Comparison of ENCODE assay signal across 13 cellular contexts in genomic region chr9:34744295-34745221, GRCh38. TPM values are rescaled to one million over a fixed set of nuclear protein-coding genes. Genes with fewer than 3 reads are reported as not detected.
A peak's percentile ranks its signal among the peaks of the same experiment; 100 is the strongest.
DNase-seq lines count a peak whose midpoint lies in the region; ATAC-seq and TF ChIP-seq lines count a peak whose summit lies in the region.
"Had no signal": no experiment of that assay in that cellular context is flagged by ENCODE, and none has a peak within 500 bp of the region (broad histone marks: within the 10 kb centered on the region; RNA-seq: fewer than 3 reads in every experiment).

No MANE protein-coding gene starts in this region.

- no peak for TF ChIP-seq CTCF in C4-2B (conservative IDR thresholded peaks at IDR 0.05)
- TF ChIP-seq CTCF in mammary epithelial cell (conservative IDR thresholded peaks at IDR 0.05 in 1 of 2, IDR thresholded peaks at IDR 0.05 in 1 of 2; ENCODE audit: extremely low read depth in 1 of 2, insufficient read depth in 1 of 2, low read depth in 1 of 2, low read length in 2 of 2) = no peak
- TF ChIP-seq CTCF in transverse colon (IDR thresholded peaks at IDR 0.05) = no peak

- no TSS peak for BruUV-seq in mammary epithelial cell (replicated peaks; lab: Mats Ljungman, UMichigan)

- in situ Hi-C loops in mammary epithelial cell (cut with MboI; ENCODE audit: low sequenced_read_pairs in 2 of 2) (no loop called here), transverse colon (cut with MboI; ENCODE audit: low pct_ligation_motif_present in 1 of 4, low pct_unique_long_range_greater_than_20kb in 1 of 4, low sequenced_read_pairs in 3 of 4) (no loop called here)

- H4K91ac ChIP-seq in mesenchymal stem cell (ENCODE audit: low read length) = no peak overlapping the region

- DNase-seq in MG63 (peak; percentile 88), mammary epithelial cell (peak; percentile 98), mesenchymal stem cell (peak; percentile 54), NCI-H446 treated with DMSO at 0.1 percent for 48 hours (lab: John Stamatoyannopoulos, UW) (no peak), transverse colon (no peak)
- DNase-seq: activated gamma-delta T cell treated with Interleukin-2 at 50 U/mL for 16 hours, NCI-H2081, nephron progenitor cell had no signal

- no peaks in the 10 kb centered on the region for H3K27me3 ChIP-seq in MG63
- no peaks in the 10 kb centered on the region for H3K27me3 ChIP-seq in mammary epithelial cell (ENCODE audit: insufficient read depth, low read length)
- peaks cover 0 to 4% of the 10 kb centered on the region in 2 experiments for H3K27me3 ChIP-seq in mesenchymal stem cell (ENCODE audit: control insufficient read depth in 1 of 2, insufficient read depth in 1 of 2, low read length in 2 of 2)
- peaks cover 3% of the 10 kb centered on the region for H3K27me3 ChIP-seq in transverse colon
- H3K27me3 ChIP-seq: esophagus muscularis mucosa had no signal

- H2BK12ac ChIP-seq in mesenchymal stem cell (ENCODE audit: low read length in 2 of 2) = no peak overlapping the region

- H3K79me2 ChIP-seq in mammary epithelial cell (ENCODE audit: insufficient read depth, low read length) = no peaks in the 10 kb centered on the region

- no peak for TF ChIP-seq POLR2A in transverse colon (IDR thresholded peaks at IDR 0.05)

- 4% methylated on average over 2 of the region's 2 CpGs for WGBS in mammary epithelial cell (ENCODE audit: low coverage, missing lambda C conversion rate)
- 94% methylated on average over 2 of the region's 2 CpGs for WGBS in mesenchymal stem cell
- WGBS in transverse colon (ENCODE audit: low coverage in 1 of 2), 2 donors = 69 to 78% methylated on average over 2 of the region's 2 CpGs

- H2AK5ac ChIP-seq in mesenchymal stem cell (ENCODE audit: low read length, severe bottlenecking) = no peak overlapping the region

- H3K4me1 ChIP-seq in mammary epithelial cell (ENCODE audit: insufficient read depth, low read length) = peaks cover 40% of the 10 kb centered on the region
- no peaks in the 10 kb centered on the region for H3K4me1 ChIP-seq in mesenchymal stem cell (ENCODE audit: control insufficient read depth, insufficient read depth, low read depth, low read length)
- peaks cover 0 to 3% (median 0%) of the 10 kb centered on the region in 4 donors for H3K4me1 ChIP-seq in transverse colon

- dilution Hi-C loops in mammary epithelial cell (cut with HindIII; ENCODE audit: low sequenced_read_pairs) = no loop called here

- peak overlapping the region; percentile 4 for H2AFZ ChIP-seq in mammary epithelial cell (ENCODE audit: low read depth, low read length)
- H2AFZ ChIP-seq in mesenchymal stem cell (ENCODE audit: low read depth, low read length) = no peak overlapping the region

- H2BK5ac ChIP-seq in mesenchymal stem cell (ENCODE audit: low read depth, low read length, poor library complexity, severe bottlenecking) = no peak overlapping the region

- no peak overlapping the region for H3K4me3 ChIP-seq in MG63
- H3K4me3 ChIP-seq in mammary epithelial cell (replicated peaks in 1 of 3; ENCODE audit: insufficient read depth in 1 of 3, low read depth in 2 of 3, low read length in 3 of 3) = peak overlapping the region in 1 of 3 experiments; percentile 10
- peak overlapping the region in 1 of 2 experiments; percentile 48 for H3K4me3 ChIP-seq in mesenchymal stem cell (ENCODE audit: insufficient read depth in 1 of 2, low read depth in 1 of 2, low read length in 2 of 2)
- no peak overlapping the region for H3K4me3 ChIP-seq in transverse colon
- H3K4me3 ChIP-seq: esophagus muscularis mucosa had no signal

- H4K20me1 ChIP-seq in mammary epithelial cell (ENCODE audit: insufficient read depth, low read length) = no peaks in the 10 kb centered on the region

- no peak overlapping the region for H2BK15ac ChIP-seq in mesenchymal stem cell (ENCODE audit: low read depth, poor library complexity, severe bottlenecking)

- peak overlapping the region; percentile 8 for H3K9ac ChIP-seq in mammary epithelial cell (ENCODE audit: insufficient read depth, low read length)
- H3K9ac ChIP-seq in mesenchymal stem cell (ENCODE audit: low read length) = peak overlapping the region; percentile 13

- no peak for ATAC-seq in GM21619 (IDR thresholded peaks at IDR 0.05; ENCODE audit: unreplicated experiment)
- ATAC-seq in GM19467 (IDR thresholded peaks at IDR 0.05; ENCODE audit: unreplicated experiment) = no peak

- no peaks in the 10 kb centered on the region for H3K36me3 ChIP-seq in MG63
- no peaks in the 10 kb centered on the region for H3K36me3 ChIP-seq in mammary epithelial cell (ENCODE audit: insufficient read depth, low read length)
- H3K36me3 ChIP-seq in mesenchymal stem cell (ENCODE audit: control insufficient read depth in 1 of 2, insufficient read depth in 2 of 2, low read depth in 1 of 2, low read length in 2 of 2) = no peaks in the 10 kb centered on the region
- no peaks in the 10 kb centered on the region for H3K36me3 ChIP-seq in transverse colon
- H3K36me3 ChIP-seq: esophagus muscularis mucosa had no signal

- H3K23ac ChIP-seq in mesenchymal stem cell (ENCODE audit: low read length in 2 of 2) = no peak overlapping the region

- no peak overlapping the region for H3K4ac ChIP-seq in mesenchymal stem cell (ENCODE audit: low read depth in 1 of 2, low read length in 2 of 2)

- CTCF ChIA-PET in mammary epithelial cell (lab: Charles Lee; ENCODE audit: low non-redundant PET) = interaction anchor here (0.6 kb wide), 2 partner anchors 14 to 42 kb away, joined by 3 read pairs; no protein-coding TSS in a partner anchor

- H3K18ac ChIP-seq in mesenchymal stem cell (ENCODE audit: low read depth in 1 of 2, low read length in 2 of 2) = no peak overlapping the region

- no peak overlapping the region for H4K8ac ChIP-seq in mesenchymal stem cell (ENCODE audit: low read length)

- H3K9me3 ChIP-seq in MG63 (no peaks in the 10 kb centered on the region), mammary epithelial cell (replicated peaks; ENCODE audit: insufficient read depth, low read length) (peaks cover 3% of the 10 kb centered on the region), mesenchymal stem cell (ENCODE audit: control insufficient read depth, low read length) (peaks cover 5% of the 10 kb centered on the region), transverse colon (peaks cover 0 to 5% of the 10 kb centered on the region in 2 donors)
- H3K9me3 ChIP-seq: esophagus muscularis mucosa had no signal

- H3K14ac ChIP-seq in mesenchymal stem cell (ENCODE audit: low read length in 2 of 2) = no peak overlapping the region

- H3K4me2 ChIP-seq in mammary epithelial cell (ENCODE audit: insufficient read depth, low read depth, low read length) (peak overlapping the region; percentile 78), mesenchymal stem cell (ENCODE audit: low read length, poor library complexity, severe bottlenecking) (no peak overlapping the region)

- H3K79me1 ChIP-seq in mesenchymal stem cell (replicated peaks; ENCODE audit: low read length, poor library complexity, severe bottlenecking) = no peaks in the 10 kb centered on the region

- TF ChIP-seq EP300 in transverse colon (IDR thresholded peaks at IDR 0.05; ENCODE audit: low read depth) = no peak

- no peak overlapping the region for H2BK120ac ChIP-seq in mesenchymal stem cell (ENCODE audit: low read depth, low read length)

- H3K27ac ChIP-seq in C4-2B (peak overlapping the region; percentile 39; the same call in 1 of the 2 replicates), mammary epithelial cell (ENCODE audit: insufficient read depth, low read depth, low read length) (peak overlapping the region; percentile 60), mesenchymal stem cell (ENCODE audit: low read length, poor library complexity, severe bottlenecking) (no peak overlapping the region), transverse colon (no peak overlapping the region)
- H3K27ac ChIP-seq: esophagus muscularis mucosa had no signal

- intact Hi-C loops in mammary epithelial cell (cut with micrococcal nuclease) = loop anchor here (1.0 to 5.0 kb wide), 2 partner anchors 42 to 368 kb away; no protein-coding TSS in a partner anchor
- intact Hi-C loops in transverse colon (cut with DNase I; ENCODE audit: low total_unique reads) = no loop called here

RNA-seq across cellular contexts. Expression of gene CCL21, which starts 34.6 kb away (rescaled TPM):
- total RNA-seq in MG63 (2014; rRNA removed; shearing (Covaris generic); ENCODE audit: low replicate concordance) = not detected in 2 replicates
- not detected for total RNA-seq in mammary epithelial cell
- not detected for polyA plus RNA-seq in mammary epithelial cell
- not detected for polyA minus RNA-seq in mammary epithelial cell
- polyA plus RNA-seq in mesenchymal stem cell (2013, experiment 1 of 2) = not detected
- not detected for polyA plus RNA-seq in mesenchymal stem cell (2013, experiment 2 of 2)
- 100 to 1,000 TPM in 1 of 4 donors, 10 to 100 TPM in 3; 45.4 to 123 (median 60.1) TPM for total RNA-seq in transverse colon
- total RNA-seq: G401 had no signal

RNA-seq across cellular contexts. Expression of gene CCL19, which starts 53.5 kb away (rescaled TPM):
- not detected in 2 replicates for total RNA-seq in MG63 (2014; rRNA removed; shearing (Covaris generic); ENCODE audit: low replicate concordance)
- total RNA-seq in mammary epithelial cell = not detected
- not detected for polyA plus RNA-seq in mammary epithelial cell
- polyA minus RNA-seq in mammary epithelial cell = not detected
- polyA plus RNA-seq in mesenchymal stem cell (2013, experiment 1 of 2) = not detected
- polyA plus RNA-seq in mesenchymal stem cell (2013, experiment 2 of 2) = not detected
- not detected for total RNA-seq in transverse colon
- total RNA-seq: G401 had no signal

Comparison
In these comparisons a context has a peak if more than half of its experiments do, and no peak if none do; other contexts are left out.
1. H3K27ac ChIP-seq: peak in C4-2B (single experiment) and mammary epithelial cell (single experiment); none in mesenchymal stem cell (single experiment) and transverse colon (0 of 4).
2. DNase-seq: peak in MG63 (single experiment), mammary epithelial cell (single experiment) and mesenchymal stem cell (single experiment); none in NCI-H446 treated with DMSO at 0.1 percent for 48 hours (single experiment) and transverse colon (single experiment).
3. RNA of gene CCL21, which starts 34.6 kb away (total RNA-seq): 45.4 to 123 TPM in transverse colon; not detected in MG63 and not detected in mammary epithelial cell; every median in the first group is over 10 times any median in the second.